In genomic region chr10:117503886-117504205, GRCh38 we compare ENCODE assay signal across 21 cellular contexts. TPM values are rescaled to one million over a fixed set of nuclear protein-coding genes. Genes with fewer than 3 reads are reported as not detected.
DNase-seq lines count a peak whose midpoint lies in the region; ATAC-seq, FAIRE-seq and TF ChIP-seq lines count a peak whose summit lies in the region.
"Had no signal": no experiment of that assay in that cellular context is flagged by ENCODE, and none has a peak within 500 bp of the region (broad histone marks: within the 10 kb centered on the region; RNA-seq: fewer than 3 reads in every experiment).

No MANE protein-coding gene starts in this region.

- no peaks in the 10 kb centered on the region for H4K20me1 ChIP-seq in MM.1S (ENCODE audit: insufficient read depth, low read length)

- H3K27me3 ChIP-seq in MM.1S (replicated peaks; ENCODE audit: insufficient read depth, low read length), result no peaks in the 10 kb centered on the region
- no peaks in the 10 kb centered on the region for H3K27me3 ChIP-seq in uterus

- H3K27ac ChIP-seq in MM.1S (ENCODE audit: low read length), result peak overlapping the region; percentile 64; the same call in 1 of the 2 replicates
- peak overlapping the region; percentile 60 to 64 for H3K27ac ChIP-seq in uterus
- H3K27ac ChIP-seq: PC-9 had no signal

- H3K9me2 ChIP-seq in MM.1S (replicated peaks; ENCODE audit: insufficient read depth, low read length), result no peaks in the 10 kb centered on the region
- H3K9me2 ChIP-seq: SK-N-SH had no signal

- H3K4me1 Mint-ChIP-seq in nephron, result peaks cover 19% of the 10 kb centered on the region

- H2AFZ ChIP-seq in MM.1S (ENCODE audit: low read length), result peak overlapping the region; percentile 62
- H2AFZ ChIP-seq: PC-9 had no signal

- H3K36me3 ChIP-seq in MM.1S (replicated peaks; ENCODE audit: insufficient read depth, low read length), result no peaks in the 10 kb centered on the region
- H3K36me3 ChIP-seq in uterus, result no peaks in the 10 kb centered on the region

- peaks cover 2% of the 10 kb centered on the region for H3K9me3 Mint-ChIP-seq in nephron
- H3K9me3 Mint-ChIP-seq: CD8-positive, alpha-beta T cell had no signal

- DNase-seq in MM.1S, result no peak
- DNase-seq in uterus, result no peak
- no peak for DNase-seq in NOMO-1 (lab: John Stamatoyannopoulos, UW; ENCODE audit: unreplicated experiment in 2 of 2)
- DNase-seq in EL, result no peak
- DNase-seq in nucleus accumbens (lab: John Stamatoyannopoulos, UW), result no peak
- DNase-seq: AML-193; C1 segment of cervical spinal cord; CD8-positive, alpha-beta T cell; DND-41; Karpas-422; NCI-H187; NCI-H2107; PC-9 had no signal

- intact Hi-C loops in uterus (cut with DNase I; ENCODE audit: low total_unique reads), result no loop called here

- H3K4me2 ChIP-seq in MM.1S (ENCODE audit: low read depth, low read length), result peak overlapping the region; percentile 55; the same call in 1 of the 2 replicates
- H3K4me2 ChIP-seq: PC-9, SK-N-SH had no signal

- H3K4me1 ChIP-seq in MM.1S (ENCODE audit: low read length), result peaks cover 15% of the 10 kb centered on the region
- H3K4me1 ChIP-seq in uterus, result peaks cover 0 to 6% of the 10 kb centered on the region in 2 donors

- H3K27ac Mint-ChIP-seq in nephron, result peak overlapping the region; percentile 23 to 86 (median 75)
- H3K27ac Mint-ChIP-seq: CD8-positive, alpha-beta T cell; IgD-negative memory B cell had no signal

- TF ChIP-seq CTCF in MM.1S (IDR thresholded peaks at IDR 0.05; ENCODE audit: low read length) (no peak), nephron (IDR thresholded peaks at IDR 0.05; ENCODE audit: unreplicated experiment in 3 of 3) (no peak), uterus (IDR thresholded peaks at IDR 0.05) (no peak)

- no peak overlapping the region for H3K4me3 Mint-ChIP-seq in nephron
- H3K4me3 Mint-ChIP-seq: CD8-positive, alpha-beta T cell had no signal

- H3K9ac ChIP-seq in MM.1S (ENCODE audit: low read length), result no peak overlapping the region
- H3K9ac ChIP-seq: SK-N-SH had no signal

- no peak for ATAC-seq in HG03565 (IDR thresholded peaks at IDR 0.05; ENCODE audit: unreplicated experiment)
- ATAC-seq: CD8-positive, alpha-beta T cell had no signal

- H3K9me3 ChIP-seq in MM.1S (replicated peaks; ENCODE audit: insufficient read depth, low read length) (no peaks in the 10 kb centered on the region), uterus (no peaks in the 10 kb centered on the region)
- H3K9me3 ChIP-seq: SK-N-SH had no signal

- H3K4me3 ChIP-seq in MM.1S (ENCODE audit: low read length), result no peak overlapping the region
- no peak overlapping the region for H3K4me3 ChIP-seq in uterus
- H3K4me3 ChIP-seq: PC-9 had no signal

- peaks cover 4% of the 10 kb centered on the region for H3K36me3 Mint-ChIP-seq in nephron (ENCODE audit: low read depth)
- H3K36me3 Mint-ChIP-seq: CD8-positive, alpha-beta T cell; IgD-negative memory B cell had no signal

- peaks cover 14% of the 10 kb centered on the region for H3K27me3 Mint-ChIP-seq in nephron (ENCODE audit: low read depth)

- TF ChIP-seq POLR2A in uterus (IDR thresholded peaks at IDR 0.05), result no peak

- peak; percentile 35 for FAIRE-seq in endometrium (lab: Jason Lieb, UNC)

- no peaks in the 10 kb centered on the region for H3K79me2 ChIP-seq in MM.1S (ENCODE audit: low read length)

- 0 out of 2 replicates have a peak, but pooled peaks cover 7% of the 10 kb centered on the region for H3F3A ChIP-seq in MM.1S (ENCODE audit: insufficient read depth, low read length)

RNA-seq across cellular contexts. Expression of gene EMX2, which starts 38.7 kb away (rescaled TPM):
- 100 to 1,000 TPM in 1 of 4 donors, 10 to 100 TPM in 2, 1 to 10 TPM in 1; 6.7 to 154 (median 17.1) TPM for total RNA-seq in uterus
- total RNA-seq: CD8-positive, alpha-beta T cell; G401; H4; M059J; PC-9 had no signal
